2 cellular contexts compared by ENCODE assay signal in genomic region chr16:29821663-29822115, GRCh38.
A peak's percentile ranks its signal among the peaks of the same experiment; 100 is the strongest.
TF ChIP-seq lines count a peak whose summit lies in the region.

No MANE protein-coding gene starts in this region.

TF ChIP-seq in A549, 52 proteins besides CTCF, POLR2A, EP300 and RAD21:
- TF ChIP-seq FOSL2 (IDR thresholded peaks at IDR 0.05) (no peak), FOSL2 (CRISPR knock-in tag; IDR thresholded peaks at IDR 0.05) (peak; percentile 61), NR3C1 (IDR thresholded peaks at IDR 0.05) (no peak), MAFK (IDR thresholded peaks at IDR 0.05; ENCODE audit: partially characterized antibody) (no peak), MAX (IDR thresholded peaks at IDR 0.05) (peak; percentile 15; the same call in 1 of the 2 replicates), KDM5A (IDR thresholded peaks at IDR 0.05) (no peak), JUN (IDR thresholded peaks at IDR 0.05) (no peak), FOSB (CRISPR knock-in tag; IDR thresholded peaks at IDR 0.05) (no peak), ZSCAN20 (CRISPR knock-in tag; IDR thresholded peaks at IDR 0.05) (no peak), CBX8 (IDR thresholded peaks at IDR 0.05) (no peak), GATA3 (IDR thresholded peaks at IDR 0.05; ENCODE audit: borderline replicate concordance) (no peak), ZNF302 (CRISPR knock-in tag; IDR thresholded peaks at IDR 0.05) (no peak), NFE2L2 (conservative IDR thresholded peaks at IDR 0.05; ENCODE audit: low read length) (no peak), CEBPB (IDR thresholded peaks at IDR 0.05) (no peak)

TF ChIP-seq in IMR-90, 13 proteins besides CTCF, POLR2A, EP300 and RAD21:
- TF ChIP-seq BHLHE40 (IDR thresholded peaks at IDR 0.05; ENCODE audit: low read depth, low read length), result no peak
- TF ChIP-seq NFE2L2 (IDR thresholded peaks at IDR 0.05; ENCODE audit: low read depth, low read length), result no peak
- 0 out of 2 replicates have a peak, but pooled peaks have one; percentile 34 for TF ChIP-seq FOS (IDR thresholded peaks at IDR 0.05; ENCODE audit: low read depth, low read length)
- TF ChIP-seq MAFK (IDR thresholded peaks at IDR 0.05; ENCODE audit: low read depth, low read length), result no peak
